10 cellular contexts compared by ENCODE assay signal in the genomic region with DNA sequence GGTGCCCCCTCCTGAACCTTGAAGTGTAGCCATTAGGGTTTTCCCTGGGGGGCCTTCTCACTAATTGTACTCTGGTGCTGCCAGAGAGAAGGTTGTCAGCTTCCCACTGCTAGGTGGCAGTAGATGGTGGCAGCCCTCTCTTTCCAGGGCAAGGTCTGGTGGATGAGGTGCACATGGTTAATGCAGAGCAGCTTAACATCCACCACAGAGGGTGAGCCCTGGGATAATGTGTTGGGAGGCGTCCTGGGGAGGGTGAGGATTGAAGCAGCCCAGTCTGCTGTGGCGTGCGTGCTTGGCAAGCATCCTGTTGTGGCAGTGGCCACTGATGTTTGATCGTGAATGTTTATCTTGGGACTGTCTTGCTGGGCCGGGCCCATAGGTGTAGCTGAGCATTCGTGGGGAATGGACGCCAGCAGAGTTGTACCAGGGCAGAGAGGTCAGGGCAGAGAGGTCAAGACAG. TPM values are rescaled to one million over a fixed set of nuclear protein-coding genes. Genes with fewer than 3 reads are reported as not detected.
A peak's percentile ranks its signal among the peaks of the same experiment; 100 is the strongest.
DNase-seq lines count a peak whose midpoint lies in the region; ATAC-seq, FAIRE-seq and TF ChIP-seq lines count a peak whose summit lies in the region.
"Had no signal": no experiment of that assay in that cellular context is flagged by ENCODE, and none has a peak within 500 bp of the region (broad histone marks: within the 10 kb centered on the region; RNA-seq: fewer than 3 reads in every experiment).

No MANE protein-coding gene starts in this region.

- TF ChIP-seq EP300 in GM12878 (IDR thresholded peaks at IDR 0.05; ENCODE audit: borderline replicate concordance in 1 of 2, control insufficient read depth in 1 of 2, low read depth in 2 of 2, low read length in 2 of 2): no peak

- H2AFZ ChIP-seq in GM12878 (ENCODE audit: control insufficient read depth, low read depth, low read length): no peak overlapping the region
- no peak overlapping the region for H2AFZ ChIP-seq in MM.1S (ENCODE audit: low read length)

- H3K27ac ChIP-seq in GM12878 (ENCODE audit: control insufficient read depth, insufficient read depth): peak overlapping the region; percentile 84; the same call in 1 of the 2 replicates
- peak overlapping the region; percentile 92 for H3K27ac ChIP-seq in lower lobe of right lung
- H3K27ac ChIP-seq in MM.1S (ENCODE audit: low read length): no peak overlapping the region

- no peak for ATAC-seq in activated T-cell treated with anti-CD3 and anti-CD28 coated beads, Interleukin-2, amount 50 U/mL, for 72 hours (replicated peaks in 1 of 2)
- ATAC-seq in GM12878 (no peak), lower lobe of right lung (no peak), HG03442 (IDR thresholded peaks at IDR 0.05; ENCODE audit: unreplicated experiment) (no peak)

- H3K27me3 ChIP-seq in GM12878 (replicated peaks in 1 of 2; ENCODE audit: control insufficient read depth in 2 of 2, insufficient read depth in 2 of 2, low read length in 1 of 2) (no peaks in the 10 kb centered on the region), lower lobe of right lung (ENCODE audit: low read depth) (no peaks in the 10 kb centered on the region), MM.1S (replicated peaks; ENCODE audit: insufficient read depth, low read length) (no peaks in the 10 kb centered on the region)

- H3K9me2 ChIP-seq in MM.1S (replicated peaks; ENCODE audit: insufficient read depth, low read length): no peaks in the 10 kb centered on the region

- H3K36me3 ChIP-seq in GM12878 (ENCODE audit: control insufficient read depth in 2 of 2, insufficient read depth in 2 of 2, low read length in 1 of 2) (peaks cover 15 to 29% of the 10 kb centered on the region in 2 experiments; a peak in 3 of 4 replicates), lower lobe of right lung (peaks cover 92% of the 10 kb centered on the region), MM.1S (replicated peaks; ENCODE audit: insufficient read depth, low read length) (no peaks in the 10 kb centered on the region)

- peaks cover 84% of the 10 kb centered on the region for H3K4me1 Mint-ChIP-seq in activated T-cell treated with anti-CD3 and anti-CD28 coated beads, Interleukin-2, amount 50 U/mL, for 72 hours (ENCODE audit: low read depth)
- H3K4me1 Mint-ChIP-seq in type B pancreatic cell (ENCODE audit: unreplicated experiment): peaks cover 54% of the 10 kb centered on the region

- peaks cover 5 to 21% of the 10 kb centered on the region in 2 donors for H3K36me3 Mint-ChIP-seq in activated T-cell treated with anti-CD3 and anti-CD28 coated beads, Interleukin-2, amount 50 U/mL, for 72 hours (ENCODE audit: insufficient read depth in 2 of 2)
- peaks cover 14% of the 10 kb centered on the region for H3K36me3 Mint-ChIP-seq in type B pancreatic cell

- BruUV-seq in GM12878 (replicated peaks; lab: Mats Ljungman, UMichigan): no TSS peak

- H3K79me2 ChIP-seq in GM12878 (ENCODE audit: control insufficient read depth, insufficient read depth, low read length) (peaks cover 57% of the 10 kb centered on the region), MM.1S (ENCODE audit: low read length) (peaks cover 36% of the 10 kb centered on the region)

- peak; percentile 52 for TF ChIP-seq POLR2A in GM12878 (IDR thresholded peaks at IDR 0.05; ENCODE audit: low read depth, low read length)

- no peak for DNase-seq in activated T-cell treated with anti-CD3 and anti-CD28 coated beads, Interleukin-2, amount 50 U/mL, for 72 hours
- DNase-seq in activated T-cell treated with anti-CD3 and anti-CD28 coated beads for 4 hours: no peak
- no peak for DNase-seq in GM12878 (ENCODE audit: low read depth, low spot score)
- no peak for DNase-seq in lower lobe of right lung
- DNase-seq in type B pancreatic cell (ENCODE audit: extremely low spot score, unreplicated experiment): no peak
- no peak for DNase-seq in stimulated activated CD4-positive, alpha-beta T cell treated with anti-CD3 and anti-CD28 coated beads, Interleukin-4, amount 100 ng/mL, for 1 hour
- no peak for DNase-seq in MM.1S
- DNase-seq: GOT3, NCI-H187 had no signal

- CTCF ChIA-PET in GM12878 (lab: Yijun Ruan, JAX): interaction anchor here (0.6 to 5.9 kb wide), 11 partner anchors 14 to 217 kb away, joined by 3 to 51 read pairs (median 5); a partner anchor contains a TSS

- POLR2A ChIA-PET in GM12878 (lab: Charles Lee): interaction anchor here (1.1 to 4.3 kb wide), 4 partner anchors 26 to 54 kb away, joined by 5 to 37 read pairs (median 12); a partner anchor contains a TSS

- SMC1A ChIA-PET in GM12878 (lab: Charles Lee; ENCODE audit: uncharacterized antibody, unreplicated experiment): interaction anchor here (1.2 to 4.2 kb wide), 4 partner anchors 27 to 117 kb away, joined by 3 to 41 read pairs (median 15); a partner anchor contains a TSS

- in situ Hi-C loops in GM12878 (cut with MboI): no loop called here

- FAIRE-seq in GM12878 (lab: Jason Lieb, UNC): no peak

- RAD21 ChIA-PET in GM12878 (lab: Charles Lee; ENCODE audit: unreplicated experiment): interaction anchor here (3.0 to 3.2 kb wide), 3 partner anchors 26 to 54 kb away, joined by 10 to 29 read pairs (median 18); a partner anchor contains a TSS

- peak overlapping the region; percentile 75 for H3K27ac Mint-ChIP-seq in activated T-cell treated with anti-CD3 and anti-CD28 coated beads, Interleukin-2, amount 50 U/mL, for 72 hours
- H3K27ac Mint-ChIP-seq in type B pancreatic cell: peak overlapping the region; percentile 87

- TF ChIP-seq RAD21 in GM12878 (IDR thresholded peaks at IDR 0.05; ENCODE audit: insufficient read depth, low read depth, low read length): no peak

- no peak overlapping the region for H3K9ac ChIP-seq in GM12878 (ENCODE audit: control insufficient read depth, insufficient read depth, low read length)
- H3K9ac ChIP-seq in MM.1S (ENCODE audit: low read length): no peak overlapping the region

- intact Hi-C loops in GM12878 (cut with micrococcal nuclease; ENCODE audit: unreplicated experiment) (no loop called here), lower lobe of right lung (cut with DNase I) (no loop called here)

- H3F3A ChIP-seq in MM.1S (ENCODE audit: insufficient read depth, low read length): no peaks in the 10 kb centered on the region

- H3K4me1 ChIP-seq in GM12878 (ENCODE audit: control insufficient read depth, insufficient read depth, low read length): peaks cover 52% of the 10 kb centered on the region
- H3K4me1 ChIP-seq in lower lobe of right lung: peaks cover 99% of the 10 kb centered on the region
- peaks cover 25% of the 10 kb centered on the region for H3K4me1 ChIP-seq in MM.1S (ENCODE audit: low read length)

- H4K20me1 ChIP-seq in GM12878 (ENCODE audit: control insufficient read depth, insufficient read depth) (peaks cover 19% of the 10 kb centered on the region), MM.1S (ENCODE audit: insufficient read depth, low read length) (no peaks in the 10 kb centered on the region; the same call in 1 of the 2 replicates)

- H3K4me3 Mint-ChIP-seq in activated T-cell treated with anti-CD3 and anti-CD28 coated beads, Interleukin-2, amount 50 U/mL, for 72 hours: peak overlapping the region; percentile 95 to 99
- peak overlapping the region; percentile 33 for H3K4me3 Mint-ChIP-seq in type B pancreatic cell

- H3K4me2 ChIP-seq in GM12878 (ENCODE audit: control insufficient read depth, insufficient read depth) (no peak overlapping the region; the same call in 1 of the 2 replicates), MM.1S (ENCODE audit: low read depth, low read length) (no peak overlapping the region)

- 73% methylated on average over 7 of the region's 7 CpGs for WGBS in GM12878 (ENCODE audit: insufficient coverage, insufficient replicate concordance, low lambda C conversion rate, missing lambda C conversion rate)

- H3K9me3 ChIP-seq in GM12878 (replicated peaks; ENCODE audit: control insufficient read depth, insufficient read depth, low read length) (no peaks in the 10 kb centered on the region), lower lobe of right lung (no peaks in the 10 kb centered on the region), MM.1S (replicated peaks; ENCODE audit: insufficient read depth, low read length) (no peaks in the 10 kb centered on the region)

- no peaks in the 10 kb centered on the region for H3K9me3 Mint-ChIP-seq in activated T-cell treated with anti-CD3 and anti-CD28 coated beads, Interleukin-2, amount 50 U/mL, for 72 hours
- no peaks in the 10 kb centered on the region for H3K9me3 Mint-ChIP-seq in type B pancreatic cell

- H3K4me3 ChIP-seq in GM12878 (no peak overlapping the region), lower lobe of right lung (peak overlapping the region; percentile 92), MM.1S (ENCODE audit: low read length) (no peak overlapping the region)

- peak; percentile 6 to 21 (median 12); a peak in 2 of 6 replicates for TF ChIP-seq CTCF in GM12878 (IDR thresholded peaks at IDR 0.05 in 2 of 3, conservative IDR thresholded peaks at IDR 0.05 in 1 of 3; ENCODE audit: control insufficient read depth in 2 of 3, extremely low read depth in 1 of 3, insufficient read depth in 1 of 3, low read depth in 3 of 3, low read length in 3 of 3)
- TF ChIP-seq CTCF in lower lobe of right lung (IDR thresholded peaks at IDR 0.05): no peak
- no peak for TF ChIP-seq CTCF in type B pancreatic cell (conservative IDR thresholded peaks at IDR 0.05)
- TF ChIP-seq CTCF in MM.1S (IDR thresholded peaks at IDR 0.05; ENCODE audit: low read length): no peak

- no peaks in the 10 kb centered on the region for H3K27me3 Mint-ChIP-seq in activated T-cell treated with anti-CD3 and anti-CD28 coated beads, Interleukin-2, amount 50 U/mL, for 72 hours (ENCODE audit: low read depth)
- H3K27me3 Mint-ChIP-seq in type B pancreatic cell: no peaks in the 10 kb centered on the region

RNA-seq across cellular contexts. Expression of a gene that starts 5.8 kb away (rescaled TPM):
- 10 to 100 TPM; 90.5 to 91.8 TPM for total RNA-seq in activated T-cell treated with anti-CD3 and anti-CD28 coated beads, Interleukin-2, amount 50 U/mL, for 72 hours
- total RNA-seq in GM12878 (2013; cell fraction: nucleolus; rRNA removed): 57.7 and 67.3 TPM in 2 replicates
- 80.9 and 91.8 TPM in 2 replicates for total RNA-seq in GM12878 (2014; rRNA removed)
- 57.7 and 62.5 TPM in 2 replicates for total RNA-seq in GM12878 (2014; rRNA removed; fragmentation: Illumina TruSeq; extraction: Trizol)
- 89.3 and 90.9 TPM in 2 replicates for total RNA-seq in GM12878 (2021)
- 21.1 TPM for polyA plus RNA-seq in GM12878 (2011; ENCODE audit: low read depth)
- polyA plus RNA-seq in GM12878 (2011; rRNA removed): 20.1 and 35.1 TPM in 2 replicates
- 50.5 and 76.9 TPM in 2 replicates for polyA plus RNA-seq in GM12878 (2011; cell fraction: cytosol; rRNA removed)
- 87.9 and 107 TPM in 2 replicates for polyA plus RNA-seq in GM12878 (2011; cell fraction: nucleus; rRNA removed)
- polyA plus RNA-seq in GM12878 (2012): 47.4 and 50.4 TPM in 2 replicates
- polyA plus RNA-seq in GM12878 (2014; fragmentation: Illumina TruSeq; extraction: Trizol): 20.3 and 49.6 TPM in 2 replicates
- 10 to 100 TPM in 1 of 2 experiments, 1 to 10 TPM in 1; 8.6 to 34.9 TPM for polyA plus RNA-seq in GM12878 (2014; fragmentation: Nextera tagmentation; extraction: Ambion mirVana)
- polyA plus RNA-seq in GM12878 (2014; rRNA removed): 88.6 and 94.4 TPM in 2 replicates
- 10 to 100 TPM; 71.1 to 93.0 TPM for polyA plus RNA-seq in GM12878 (2016; fragmentation: Nextera tagmentation; extraction: Ambion mirVana)
- polyA minus RNA-seq in GM12878 (2011; rRNA and poly(A)+ RNA removed): 28.0 and 58.9 TPM in 2 replicates
- polyA minus RNA-seq in GM12878 (2011; cell fraction: cytosol; rRNA and poly(A)+ RNA removed): 25.8 and 29.5 TPM in 2 replicates
- polyA minus RNA-seq in GM12878 (2011; cell fraction: nucleus; rRNA and poly(A)+ RNA removed): 23.2 and 46.2 TPM in 2 replicates
- total RNA-seq in lower lobe of right lung: 188 TPM
- total RNA-seq in type B pancreatic cell (ENCODE audit: low replicate concordance): 83.4 and 83.8 TPM in 2 replicates

RNA-seq across cellular contexts. Expression of a gene that starts 26.8 kb away (rescaled TPM):
- 10 to 100 TPM; 44.4 to 45.7 TPM for total RNA-seq in activated T-cell treated with anti-CD3 and anti-CD28 coated beads, Interleukin-2, amount 50 U/mL, for 72 hours
- 5.2 and 5.7 TPM in 2 replicates for total RNA-seq in GM12878 (2013; cell fraction: nucleolus; rRNA removed)
- total RNA-seq in GM12878 (2014; rRNA removed) (27.8 and 30.4 TPM in 2 replicates), GM12878 (2014; rRNA removed; fragmentation: Illumina TruSeq; extraction: Trizol) (9.8 and 11.5 TPM in 2 replicates), GM12878 (2021) (32.9 and 38.2 TPM in 2 replicates), lower lobe of right lung (48.5 TPM), type B pancreatic cell (ENCODE audit: low replicate concordance) (10.4 and 12.4 TPM in 2 replicates)
- 11.8 TPM for polyA plus RNA-seq in GM12878 (2011; ENCODE audit: low read depth)
- polyA plus RNA-seq in GM12878 (2011; rRNA removed) (14.9 and 25.1 TPM in 2 replicates), GM12878 (2014; fragmentation: Illumina TruSeq; extraction: Trizol) (3.5 and 13.7 TPM in 2 replicates), GM12878 (2014; fragmentation: Nextera tagmentation; extraction: Ambion mirVana) (1 to 10 TPM in 1 of 2 experiments, under 1 TPM in 1; 0.60 to 3.2 TPM), GM12878 (2014; rRNA removed) (43.1 and 51.5 TPM in 2 replicates), GM12878 (2016; fragmentation: Nextera tagmentation; extraction: Ambion mirVana) (10 to 100 TPM; 47.9 to 50.0 TPM)
- 40.3 and 56.5 TPM in 2 replicates for polyA plus RNA-seq in GM12878 (2011; cell fraction: cytosol; rRNA removed)
- polyA plus RNA-seq in GM12878 (2011; cell fraction: nucleus; rRNA removed): 38.3 and 42.5 TPM in 2 replicates
- polyA plus RNA-seq in GM12878 (2012): 26.6 and 31.5 TPM in 2 replicates
- 10.3 and 16.6 TPM in 2 replicates for polyA minus RNA-seq in GM12878 (2011; rRNA and poly(A)+ RNA removed)
- polyA minus RNA-seq in GM12878 (2011; cell fraction: cytosol; rRNA and poly(A)+ RNA removed): 3.3 and 6.8 TPM in 2 replicates
- polyA minus RNA-seq in GM12878 (2011; cell fraction: nucleus; rRNA and poly(A)+ RNA removed): 4.6 and 5.7 TPM in 2 replicates

RNA-seq across cellular contexts. Expression of a gene that starts 29.5 kb away (rescaled TPM):
- 1 to 10 TPM in 1 of 2 donors, under 1 TPM in 1; 0.97 to 1.1 TPM for total RNA-seq in activated T-cell treated with anti-CD3 and anti-CD28 coated beads, Interleukin-2, amount 50 U/mL, for 72 hours
- 2.6 and 3.0 TPM in 2 replicates for total RNA-seq in GM12878 (2013; cell fraction: nucleolus; rRNA removed)
- total RNA-seq in GM12878 (2014; rRNA removed) (0.33 and 0.40 TPM in 2 replicates), GM12878 (2014; rRNA removed; fragmentation: Illumina TruSeq; extraction: Trizol) (not detected in 2 replicates), GM12878 (2021) (0.92 TPM in 1 of 2 replicates, not detected in the other), lower lobe of right lung (1.7 TPM), type B pancreatic cell (ENCODE audit: low replicate concordance) (1.7 and 3.2 TPM in 2 replicates)
- not detected for polyA plus RNA-seq in GM12878 (2011; ENCODE audit: low read depth)
- polyA plus RNA-seq in GM12878 (2011; rRNA removed) (0.16 and 0.39 TPM in 2 replicates), GM12878 (2014; fragmentation: Illumina TruSeq; extraction: Trizol) (not detected in 2 replicates), GM12878 (2014; fragmentation: Nextera tagmentation; extraction: Ambion mirVana) (1 to 10 TPM; 1.4 to 1.6 TPM), GM12878 (2014; rRNA removed) (0.36 TPM in 1 of 2 replicates, not detected in the other), GM12878 (2016; fragmentation: Nextera tagmentation; extraction: Ambion mirVana) (1 to 10 TPM; 1.6 to 2.7 TPM)
- 0.52 TPM in 1 of 2 replicates, not detected in the other for polyA plus RNA-seq in GM12878 (2011; cell fraction: cytosol; rRNA removed)
- polyA plus RNA-seq in GM12878 (2011; cell fraction: nucleus; rRNA removed): 0.63 and 1.2 TPM in 2 replicates
- polyA plus RNA-seq in GM12878 (2012): 0.49 and 0.74 TPM in 2 replicates
- polyA minus RNA-seq in GM12878 (2011; rRNA and poly(A)+ RNA removed): not detected in 2 replicates
- not detected in 2 replicates for polyA minus RNA-seq in GM12878 (2011; cell fraction: cytosol; rRNA and poly(A)+ RNA removed)
- polyA minus RNA-seq in GM12878 (2011; cell fraction: nucleus; rRNA and poly(A)+ RNA removed): 0.97 TPM in 1 of 2 replicates, not detected in the other

RNA-seq across cellular contexts. Expression of a gene that starts 45.4 kb away (rescaled TPM):
- total RNA-seq in activated T-cell treated with anti-CD3 and anti-CD28 coated beads, Interleukin-2, amount 50 U/mL, for 72 hours: not detected
- not detected in 2 replicates for total RNA-seq in GM12878 (2013; cell fraction: nucleolus; rRNA removed)
- not detected in 2 replicates for total RNA-seq in GM12878 (2014; rRNA removed)
- total RNA-seq in GM12878 (2014; rRNA removed; fragmentation: Illumina TruSeq; extraction: Trizol): not detected in 2 replicates
- 0.58 and 0.97 TPM in 2 replicates for total RNA-seq in GM12878 (2021)
- polyA plus RNA-seq in GM12878 (2011; ENCODE audit: low read depth): not detected
- polyA plus RNA-seq in GM12878 (2011; rRNA removed): not detected in 2 replicates
- polyA plus RNA-seq in GM12878 (2011; cell fraction: cytosol; rRNA removed): not detected in 2 replicates
- not detected in 2 replicates for polyA plus RNA-seq in GM12878 (2011; cell fraction: nucleus; rRNA removed)
- not detected in 2 replicates for polyA plus RNA-seq in GM12878 (2012)
- not detected in 2 replicates for polyA plus RNA-seq in GM12878 (2014; fragmentation: Illumina TruSeq; extraction: Trizol)
- polyA plus RNA-seq in GM12878 (2014; fragmentation: Nextera tagmentation; extraction: Ambion mirVana): not detected
- not detected in 2 replicates for polyA plus RNA-seq in GM12878 (2014; rRNA removed)
- not detected for polyA plus RNA-seq in GM12878 (2016; fragmentation: Nextera tagmentation; extraction: Ambion mirVana)
- polyA minus RNA-seq in GM12878 (2011; rRNA and poly(A)+ RNA removed): not detected in 2 replicates
- polyA minus RNA-seq in GM12878 (2011; cell fraction: cytosol; rRNA and poly(A)+ RNA removed): not detected in 2 replicates
- not detected in 2 replicates for polyA minus RNA-seq in GM12878 (2011; cell fraction: nucleus; rRNA and poly(A)+ RNA removed)
- total RNA-seq in lower lobe of right lung: 2.0 TPM
- not detected in 2 replicates for total RNA-seq in type B pancreatic cell (ENCODE audit: low replicate concordance)

RNA-seq across cellular contexts. Expression of a gene that starts 53.8 kb away (rescaled TPM):
- 100 to 1,000 TPM; 201 to 290 TPM for total RNA-seq in activated T-cell treated with anti-CD3 and anti-CD28 coated beads, Interleukin-2, amount 50 U/mL, for 72 hours
- total RNA-seq in GM12878 (2013; cell fraction: nucleolus; rRNA removed): 37.6 and 39.8 TPM in 2 replicates
- total RNA-seq in GM12878 (2014; rRNA removed) (260 and 299 TPM in 2 replicates), GM12878 (2014; rRNA removed; fragmentation: Illumina TruSeq; extraction: Trizol) (130 and 137 TPM in 2 replicates), GM12878 (2021) (186 and 196 TPM in 2 replicates), lower lobe of right lung (44.8 TPM), type B pancreatic cell (ENCODE audit: low replicate concordance) (79.6 and 130 TPM in 2 replicates)
- 42.1 TPM for polyA plus RNA-seq in GM12878 (2011; ENCODE audit: low read depth)
- polyA plus RNA-seq in GM12878 (2011; rRNA removed) (115 and 219 TPM in 2 replicates), GM12878 (2014; fragmentation: Illumina TruSeq; extraction: Trizol) (164 and 166 TPM in 2 replicates), GM12878 (2014; fragmentation: Nextera tagmentation; extraction: Ambion mirVana) (10 to 100 TPM; 14.8 to 32.8 TPM), GM12878 (2014; rRNA removed) (297 and 367 TPM in 2 replicates), GM12878 (2016; fragmentation: Nextera tagmentation; extraction: Ambion mirVana) (100 to 1,000 TPM; 241 to 257 TPM)
- 158 and 310 TPM in 2 replicates for polyA plus RNA-seq in GM12878 (2011; cell fraction: cytosol; rRNA removed)
- polyA plus RNA-seq in GM12878 (2011; cell fraction: nucleus; rRNA removed): 351 and 467 TPM in 2 replicates
- 117 and 145 TPM in 2 replicates for polyA plus RNA-seq in GM12878 (2012)
- polyA minus RNA-seq in GM12878 (2011; rRNA and poly(A)+ RNA removed): 181 and 241 TPM in 2 replicates
- polyA minus RNA-seq in GM12878 (2011; cell fraction: cytosol; rRNA and poly(A)+ RNA removed): 81.0 and 81.1 TPM in 2 replicates
- polyA minus RNA-seq in GM12878 (2011; cell fraction: nucleus; rRNA and poly(A)+ RNA removed): 63.2 and 95.8 TPM in 2 replicates

Comparison
In these comparisons a context has a peak if more than half of its experiments do, and no peak if none do; other contexts are left out.
1. CTCF ChIP-seq: peak in GM12878 (3 of 3); none in lower lobe of right lung (single experiment), type B pancreatic cell (single experiment) and MM.1S (single experiment).